10 cellular contexts compared by ENCODE assay signal in genomic region chr4:145934434-145935047, GRCh38. TPM values are rescaled to one million over a fixed set of nuclear protein-coding genes. Genes with fewer than 3 reads are reported as not detected.
A peak's percentile ranks its signal among the peaks of the same experiment; 100 is the strongest.
DNase-seq lines count a peak whose midpoint lies in the region; ATAC-seq, FAIRE-seq and TF ChIP-seq lines count a peak whose summit lies in the region.
"Had no signal": no experiment of that assay in that cellular context is flagged by ENCODE, and none has a peak within 500 bp of the region (broad histone marks: within the 10 kb centered on the region; RNA-seq: fewer than 3 reads in every experiment).

No MANE protein-coding gene starts in this region.

- in situ Hi-C loops in GM12878 (cut with MboI) = no loop called here

- H3K9ac ChIP-seq in HUES64 (ENCODE audit: low read depth, low read length) (no peak overlapping the region), GM12878 (ENCODE audit: control insufficient read depth, insufficient read depth, low read length) (peak overlapping the region; percentile 84), neural progenitor cell (no peak overlapping the region)

- H3K9me3 ChIP-seq in HUES64 (ENCODE audit: insufficient read depth, low read depth, low read length) (no peaks in the 10 kb centered on the region), GM12878 (replicated peaks; ENCODE audit: control insufficient read depth, insufficient read depth, low read length) (no peaks in the 10 kb centered on the region), neural progenitor cell (ENCODE audit: low read depth) (no peaks in the 10 kb centered on the region)

- peaks cover 87% of the 10 kb centered on the region for H3K79me2 ChIP-seq in GM12878 (ENCODE audit: control insufficient read depth, insufficient read depth, low read length)
- peaks cover 74% of the 10 kb centered on the region for H3K79me2 ChIP-seq in neural progenitor cell (ENCODE audit: low read depth)

- POLR2A ChIA-PET in GM12878 (lab: Charles Lee) = interaction anchor here (0.7 to 2.1 kb wide), 4 partner anchors 9 to 70 kb away, joined by 3 to 10 read pairs (median 4); no protein-coding TSS in a partner anchor

- ATAC-seq in GM12878 = no peak

- H2AFZ ChIP-seq in GM12878 (ENCODE audit: control insufficient read depth, low read depth, low read length) (no peak overlapping the region), neural progenitor cell (replicated peaks) (no peak overlapping the region)

- H3K36me3 ChIP-seq in HUES64 (ENCODE audit: insufficient read depth, low read length) (no peaks in the 10 kb centered on the region; the same call in 1 of the 2 replicates), GM12878 (ENCODE audit: control insufficient read depth in 2 of 2, insufficient read depth in 2 of 2, low read length in 1 of 2) (no peaks in the 10 kb centered on the region), neural progenitor cell (no peaks in the 10 kb centered on the region)

- H3K9me3 Mint-ChIP-seq in neural progenitor cell = no peaks in the 10 kb centered on the region

- H3K27ac Mint-ChIP-seq in neural progenitor cell = no peak overlapping the region

- H3K4me3 ChIP-seq in HUES64 (ENCODE audit: low read length) = peak overlapping the region; percentile 78; the same call in 1 of the 2 replicates
- peak overlapping the region; percentile 93 for H3K4me3 ChIP-seq in GM12878
- no peak overlapping the region for H3K4me3 ChIP-seq in neural progenitor cell

- H4K20me1 ChIP-seq in GM12878 (ENCODE audit: control insufficient read depth, insufficient read depth) = no peaks in the 10 kb centered on the region
- H4K20me1 ChIP-seq in neural progenitor cell (ENCODE audit: low read depth) = peaks cover 68% of the 10 kb centered on the region

- FAIRE-seq in GM12878 (lab: Jason Lieb, UNC) = no peak

- WGBS in HUES64 = 70% methylated on average over 3 of the region's 3 CpGs
- 58% methylated on average over 3 of the region's 3 CpGs for WGBS in GM12878 (ENCODE audit: insufficient coverage, insufficient replicate concordance, low lambda C conversion rate, missing lambda C conversion rate)

- intact Hi-C loops in GM12878 (cut with micrococcal nuclease; ENCODE audit: unreplicated experiment) = loop anchor here (2.0 to 10.0 kb wide), 6 partner anchors 47 to 752 kb away; partner anchors contain the start of gene OTUD4

- RAD21 ChIA-PET in GM12878 (lab: Charles Lee; ENCODE audit: unreplicated experiment) = interaction anchor here (1.4 kb wide), 2 partner anchors 15 to 56 kb away, joined by 3 read pairs; no protein-coding TSS in a partner anchor

- no TSS peak for BruUV-seq in GM12878 (replicated peaks; lab: Mats Ljungman, UMichigan)

- H3K4me2 ChIP-seq in GM12878 (ENCODE audit: control insufficient read depth, insufficient read depth) = peak overlapping the region; percentile 48
- H3K4me2 ChIP-seq in neural progenitor cell = no peak overlapping the region

- no peak overlapping the region for H3K27ac ChIP-seq in HUES64 (ENCODE audit: low read depth, low read length)
- peak overlapping the region; percentile 88 for H3K27ac ChIP-seq in GM12878 (ENCODE audit: control insufficient read depth, insufficient read depth)
- no peak overlapping the region for H3K27ac ChIP-seq in neural progenitor cell

- TF ChIP-seq CTCF in GM12878 (IDR thresholded peaks at IDR 0.05 in 2 of 3, conservative IDR thresholded peaks at IDR 0.05 in 1 of 3; ENCODE audit: control insufficient read depth in 2 of 3, extremely low read depth in 1 of 3, insufficient read depth in 1 of 3, low read depth in 3 of 3, low read length in 3 of 3) (no peak), neural progenitor cell (IDR thresholded peaks at IDR 0.05) (no peak)

- TF ChIP-seq EP300 in GM12878 (IDR thresholded peaks at IDR 0.05; ENCODE audit: borderline replicate concordance in 1 of 2, control insufficient read depth in 1 of 2, low read depth in 2 of 2, low read length in 2 of 2) = no peak

- SMC1A ChIA-PET in GM12878 (lab: Charles Lee; ENCODE audit: uncharacterized antibody, unreplicated experiment) = interaction anchor here (1.1 to 1.8 kb wide), 2 partner anchors 22 to 24 kb away, joined by 3 read pairs; no protein-coding TSS in a partner anchor

- no peak for TF ChIP-seq POLR2A in GM12878 (IDR thresholded peaks at IDR 0.05; ENCODE audit: low read depth, low read length)

- CTCF ChIA-PET in GM12878 (lab: Yijun Ruan, JAX) = interaction anchor here (1.0 kb wide), 1 partner anchor 44 kb away, joined by 3 read pairs; no protein-coding TSS in a partner anchor

- H3K4me1 ChIP-seq in HUES64 (ENCODE audit: insufficient read depth, low read length) (peaks cover 49% of the 10 kb centered on the region), GM12878 (ENCODE audit: control insufficient read depth, insufficient read depth, low read length) (peaks cover 15% of the 10 kb centered on the region; the same call in 1 of the 2 replicates), neural progenitor cell (peaks cover 6% of the 10 kb centered on the region)

- H3K4me3 Mint-ChIP-seq in neural progenitor cell = peak overlapping the region; percentile 92

- H3K36me3 Mint-ChIP-seq in neural progenitor cell = peaks cover 5% of the 10 kb centered on the region

- H3K27me3 ChIP-seq in HUES64 (ENCODE audit: insufficient read depth, low read length) (no peaks in the 10 kb centered on the region; the same call in 1 of the 2 replicates), GM12878 (replicated peaks in 1 of 2; ENCODE audit: control insufficient read depth in 2 of 2, insufficient read depth in 2 of 2, low read length in 1 of 2) (no peaks in the 10 kb centered on the region), neural progenitor cell (peaks cover 20% of the 10 kb centered on the region)

- no peak for TF ChIP-seq RAD21 in GM12878 (IDR thresholded peaks at IDR 0.05; ENCODE audit: insufficient read depth, low read depth, low read length)

- DNase-seq in D341Med (ENCODE audit: low spot score) (peak; percentile 64), GM12878 (ENCODE audit: low read depth, low spot score) (no peak), neural progenitor cell (ENCODE audit: low spot score) (no peak), mucosa of gallbladder (ENCODE audit: low spot score) (no peak), A172 (ENCODE audit: low spot score) (no peak)
- no peak for DNase-seq in central memory CD4-positive, alpha-beta T cell
- DNase-seq in NK-92 treated with Interleukin-12 subunit alpha and Interleukin-12 subunit beta, amount 100 ng/mL, for 24 hours (lab: John Stamatoyannopoulos, UW) = no peak
- DNase-seq: activated CD8-positive, alpha-beta memory T cell treated with anti-CD3 and anti-CD28 coated beads for 24 hours; NCI-H187 had no signal

- H3K27me3 Mint-ChIP-seq in neural progenitor cell (ENCODE audit: insufficient read depth, low read depth) = peaks cover 3% of the 10 kb centered on the region

- peaks cover 40% of the 10 kb centered on the region for H3K4me1 Mint-ChIP-seq in neural progenitor cell

- peaks cover 24% of the 10 kb centered on the region for H3F3A ChIP-seq in neural progenitor cell (ENCODE audit: low read depth)

TF ChIP-seq in GM12878, 131 proteins besides CTCF, POLR2A, EP300 and RAD21 (continues in another document):
- TF ChIP-seq BMI1 (IDR thresholded peaks at IDR 0.05; ENCODE audit: borderline replicate concordance) = no peak
- no peak for TF ChIP-seq CREM (IDR thresholded peaks at IDR 0.05; ENCODE audit: low read depth)
- no peak for TF ChIP-seq ATF7 (IDR thresholded peaks at IDR 0.05; ENCODE audit: low read depth)
- TF ChIP-seq, protein P1, sequence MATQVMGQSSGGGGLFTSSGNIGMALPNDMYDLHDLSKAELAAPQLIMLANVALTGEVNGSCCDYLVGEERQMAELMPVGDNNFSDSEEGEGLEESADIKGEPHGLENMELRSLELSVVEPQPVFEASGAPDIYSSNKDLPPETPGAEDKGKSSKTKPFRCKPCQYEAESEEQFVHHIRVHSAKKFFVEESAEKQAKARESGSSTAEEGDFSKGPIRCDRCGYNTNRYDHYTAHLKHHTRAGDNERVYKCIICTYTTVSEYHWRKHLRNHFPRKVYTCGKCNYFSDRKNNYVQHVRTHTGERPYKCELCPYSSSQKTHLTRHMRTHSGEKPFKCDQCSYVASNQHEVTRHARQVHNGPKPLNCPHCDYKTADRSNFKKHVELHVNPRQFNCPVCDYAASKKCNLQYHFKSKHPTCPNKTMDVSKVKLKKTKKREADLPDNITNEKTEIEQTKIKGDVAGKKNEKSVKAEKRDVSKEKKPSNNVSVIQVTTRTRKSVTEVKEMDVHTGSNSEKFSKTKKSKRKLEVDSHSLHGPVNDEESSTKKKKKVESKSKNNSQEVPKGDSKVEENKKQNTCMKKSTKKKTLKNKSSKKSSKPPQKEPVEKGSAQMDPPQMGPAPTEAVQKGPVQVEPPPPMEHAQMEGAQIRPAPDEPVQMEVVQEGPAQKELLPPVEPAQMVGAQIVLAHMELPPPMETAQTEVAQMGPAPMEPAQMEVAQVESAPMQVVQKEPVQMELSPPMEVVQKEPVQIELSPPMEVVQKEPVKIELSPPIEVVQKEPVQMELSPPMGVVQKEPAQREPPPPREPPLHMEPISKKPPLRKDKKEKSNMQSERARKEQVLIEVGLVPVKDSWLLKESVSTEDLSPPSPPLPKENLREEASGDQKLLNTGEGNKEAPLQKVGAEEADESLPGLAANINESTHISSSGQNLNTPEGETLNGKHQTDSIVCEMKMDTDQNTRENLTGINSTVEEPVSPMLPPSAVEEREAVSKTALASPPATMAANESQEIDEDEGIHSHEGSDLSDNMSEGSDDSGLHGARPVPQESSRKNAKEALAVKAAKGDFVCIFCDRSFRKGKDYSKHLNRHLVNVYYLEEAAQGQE (IDR thresholded peaks at IDR 0.05; ENCODE audit: low read depth, low read length) = no peak

RNA-seq across cellular contexts. Expression of gene ZNF827, which starts 4.1 kb away (rescaled TPM):
- 13.1 TPM for polyA plus RNA-seq in HUES64 (2013, experiment 1 of 2)
- polyA plus RNA-seq in HUES64 (2013, experiment 2 of 2) = 12.6 TPM
- total RNA-seq in GM12878 (2013; cell fraction: nucleolus; rRNA removed) = 140 and 166 TPM in 2 replicates
- total RNA-seq in GM12878 (2014; rRNA removed) = 12.6 and 13.7 TPM in 2 replicates
- 16.5 and 17.7 TPM in 2 replicates for total RNA-seq in GM12878 (2014; rRNA removed; fragmentation: Illumina TruSeq; extraction: Trizol)
- 24.4 and 31.5 TPM in 2 replicates for total RNA-seq in GM12878 (2021)
- polyA plus RNA-seq in GM12878 (2011; ENCODE audit: low read depth) = 6.6 TPM
- 12.2 and 14.6 TPM in 2 replicates for polyA plus RNA-seq in GM12878 (2011; rRNA removed)
- polyA plus RNA-seq in GM12878 (2011; cell fraction: cytosol; rRNA removed) = 25.9 and 26.6 TPM in 2 replicates
- 129 and 132 TPM in 2 replicates for polyA plus RNA-seq in GM12878 (2011; cell fraction: nucleus; rRNA removed)
- 16.9 and 17.4 TPM in 2 replicates for polyA plus RNA-seq in GM12878 (2012)
- polyA plus RNA-seq in GM12878 (2014; fragmentation: Illumina TruSeq; extraction: Trizol) = 17.5 and 19.6 TPM in 2 replicates
- polyA plus RNA-seq in GM12878 (2014; fragmentation: Nextera tagmentation; extraction: Ambion mirVana) = 1 to 10 TPM; 3.8 to 5.8 TPM
- polyA plus RNA-seq in GM12878 (2014; rRNA removed) = 18.6 and 19.8 TPM in 2 replicates
- 10 to 100 TPM in 1 of 2 experiments, 1 to 10 TPM in 1; 9.1 to 11.2 TPM for polyA plus RNA-seq in GM12878 (2016; fragmentation: Nextera tagmentation; extraction: Ambion mirVana)
- 47.0 and 51.6 TPM in 2 replicates for polyA minus RNA-seq in GM12878 (2011; rRNA and poly(A)+ RNA removed)
- 11.9 and 15.4 TPM in 2 replicates for polyA minus RNA-seq in GM12878 (2011; cell fraction: cytosol; rRNA and poly(A)+ RNA removed)
- polyA minus RNA-seq in GM12878 (2011; cell fraction: nucleus; rRNA and poly(A)+ RNA removed) = 61.1 and 94.9 TPM in 2 replicates
- total RNA-seq in neural progenitor cell (ENCODE audit: low replicate concordance) = 7.1 and 7.7 TPM in 2 replicates
- total RNA-seq in mucosa of gallbladder = 20.3 TPM
- total RNA-seq in A172 (2014; rRNA removed; shearing (Covaris generic)) = 10.8 and 14.1 TPM in 2 replicates
